26 cellular contexts compared by ENCODE assay signal in the genomic region with DNA sequence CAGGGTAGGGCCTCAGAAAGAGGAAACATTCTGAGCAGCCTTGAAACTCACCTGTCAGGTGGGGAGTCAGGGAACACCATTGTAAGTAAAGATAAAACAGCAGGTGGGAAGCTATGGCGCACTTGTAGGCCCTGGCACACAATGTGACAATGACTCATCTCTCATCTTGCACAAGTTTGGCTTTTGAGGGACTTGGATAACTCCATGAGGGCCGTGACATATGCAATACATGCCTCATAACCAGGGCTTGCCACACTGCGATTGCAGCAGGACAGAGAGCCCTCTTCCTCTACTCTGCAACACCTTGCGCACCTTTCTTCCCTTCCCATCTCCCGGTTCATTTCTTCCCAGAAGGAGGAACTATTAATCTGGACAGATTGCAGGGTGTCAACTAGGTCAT.
A peak's percentile ranks its signal among the peaks of the same experiment; 100 is the strongest.
DNase-seq lines count a peak whose midpoint lies in the region; TF ChIP-seq lines count a peak whose summit lies in the region.
"Had no signal": no experiment of that assay in that cellular context is flagged by ENCODE, and none has a peak within 500 bp of the region (broad histone marks: within the 10 kb centered on the region; RNA-seq: fewer than 3 reads in every experiment).

No MANE protein-coding gene starts in this region.

- H3K27ac ChIP-seq in mesendoderm (ENCODE audit: low read depth, low read length) (no peak overlapping the region), prostate gland (no peak overlapping the region)
- H3K27ac ChIP-seq: gastroesophageal sphincter, hepatocyte, ovary, right atrium auricular region, testis had no signal

- no peak overlapping the region for H3K4ac ChIP-seq in mesendoderm (ENCODE audit: low read depth, low read length)

- intact Hi-C loops in prostate gland (cut with DNase I) = no loop called here

- H3K56ac ChIP-seq in mesendoderm (ENCODE audit: low read length) = no peak overlapping the region

- no peak overlapping the region for H2BK5ac ChIP-seq in mesendoderm (ENCODE audit: low read length)

- no peak overlapping the region for H2BK15ac ChIP-seq in mesendoderm (replicated peaks; ENCODE audit: low read depth)

- H2BK120ac ChIP-seq in mesendoderm (ENCODE audit: low read depth, low read length) = no peak overlapping the region

- no peak overlapping the region for H3K23ac ChIP-seq in mesendoderm (ENCODE audit: low read length)

- no CpG with 5 or more reads among the region's 5 CpGs for WGBS in mesendoderm (ENCODE audit: extremely low coverage, insufficient coverage, low lambda C conversion rate)
- WGBS in prostate gland = 96% methylated on average over 5 of the region's 5 CpGs

- no peaks in the 10 kb centered on the region for H3K4me1 ChIP-seq in mesendoderm (ENCODE audit: control insufficient read depth, low read depth, low read length)
- H3K4me1 ChIP-seq in prostate gland (replicated peaks) = no peaks in the 10 kb centered on the region
- H3K4me1 ChIP-seq: right atrium auricular region, testis had no signal

- H3K36me3 ChIP-seq in mesendoderm (ENCODE audit: control insufficient read depth, insufficient read depth, low read length) (no peaks in the 10 kb centered on the region), prostate gland (no peaks in the 10 kb centered on the region)
- H3K36me3 ChIP-seq: gastroesophageal sphincter, ovary, right atrium auricular region had no signal

- no peak overlapping the region for H2AK5ac ChIP-seq in mesendoderm (ENCODE audit: low read length)

- H3K18ac ChIP-seq in mesendoderm (ENCODE audit: low read length) = no peak overlapping the region

- TF ChIP-seq POLR2A in prostate gland (IDR thresholded peaks at IDR 0.05) = no peak

- no peaks in the 10 kb centered on the region for H3K9me3 ChIP-seq in prostate gland
- H3K9me3 ChIP-seq: gastroesophageal sphincter, ovary, right atrium auricular region, testis had no signal

- H3K9ac ChIP-seq in mesendoderm (ENCODE audit: low read length) = no peak overlapping the region

- no peaks in the 10 kb centered on the region for H3K79me2 ChIP-seq in mesendoderm (ENCODE audit: control insufficient read depth, insufficient read depth, low read length)
- H3K79me2 ChIP-seq: hepatocyte had no signal

- H4K5ac ChIP-seq in mesendoderm (ENCODE audit: low read length) = no peak overlapping the region

- H4K8ac ChIP-seq in mesendoderm (ENCODE audit: low read depth, low read length) = no peak overlapping the region

- no peak overlapping the region for H3K4me2 ChIP-seq in mesendoderm (ENCODE audit: low read length)

- H3K4me3 ChIP-seq in mesendoderm (ENCODE audit: low read length) (no peak overlapping the region), prostate gland (no peak overlapping the region)
- H3K4me3 ChIP-seq: gastroesophageal sphincter, hepatocyte, lung, ovary, right atrium auricular region, smooth muscle cell, testis had no signal

- H3K27me3 ChIP-seq in mesendoderm (ENCODE audit: insufficient read depth, low read length, poor library complexity) (no peaks in the 10 kb centered on the region), prostate gland (replicated peaks; ENCODE audit: insufficient read depth) (no peaks in the 10 kb centered on the region)
- H3K27me3 ChIP-seq: gastroesophageal sphincter, hepatocyte, ovary, right atrium auricular region, testis had no signal

- DNase-seq in SIG-M5 treated with dmso at 0.1 percent for 504 hours (lab: John Stamatoyannopoulos, UW; ENCODE audit: unreplicated experiment) (peak; percentile 32), SIG-M5 (lab: John Stamatoyannopoulos, UW) (no peak), LoVo (ENCODE audit: low spot score) (peak; percentile 5), SW480 (ENCODE audit: low spot score) (peak; percentile 8), mesendoderm (peak; percentile 14), kidney glomerular epithelial cell (lab: John Stamatoyannopoulos, UW) (no peak), prostate gland (ENCODE audit: low spot score) (no peak)
- DNase-seq in activated effector memory CD4-positive, alpha-beta T cell treated with anti-CD3 and anti-CD28 coated beads, Interleukin-2, amount 50 U/mL, for 16 hours = no peak
- DNase-seq: activated naive CD4-positive, alpha-beta T cell treated with anti-CD3 and anti-CD28 coated beads, Interleukin-2, amount 50 U/mL, for 16 hours; amniotic stem cell; CD4-positive, alpha-beta memory T cell; EL; H7; Kasumi-1; NCI-H1105; NCI-H187; NCI-H2171 treated with DMSO at 0.1 percent for 48 hours; NCI-H510A; ovary; PC-3; testis had no signal

- no peak for TF ChIP-seq CTCF in prostate gland (IDR thresholded peaks at IDR 0.05)

- no peaks in the 10 kb centered on the region for H3K79me1 ChIP-seq in mesendoderm (ENCODE audit: low read length)

Comparison
In these comparisons a context has a peak if more than half of its experiments do, and no peak if none do; other contexts are left out.
1. DNase-seq: peak in SIG-M5 treated with dmso at 0.1 percent for 504 hours (single experiment), LoVo (single experiment), SW480 (single experiment) and mesendoderm (single experiment); none in SIG-M5 (single experiment), activated effector memory CD4-positive, alpha-beta T cell treated with anti-CD3 and anti-CD28 coated beads, Interleukin-2, amount 50 U/mL, for 16 hours (single experiment), kidney glomerular epithelial cell (single experiment) and prostate gland (single experiment).